ENCODE assay signal across 9 cellular contexts in genomic region chr9:75186767-75187380, GRCh38.
DNase-seq lines count a peak whose midpoint lies in the region; ATAC-seq and TF ChIP-seq lines count a peak whose summit lies in the region.
"Had no signal": no experiment of that assay in that cellular context is flagged by ENCODE, and none has a peak within 500 bp of the region (broad histone marks: within the 10 kb centered on the region; RNA-seq: fewer than 3 reads in every experiment).

No MANE protein-coding gene starts in this region.

- H3K27me3 Mint-ChIP-seq in endodermal cell (ENCODE audit: insufficient read depth): no peaks in the 10 kb centered on the region

- no peak overlapping the region for H3K4me3 Mint-ChIP-seq in endodermal cell

- H3K27ac Mint-ChIP-seq in endodermal cell: no peak overlapping the region

- TF ChIP-seq CTCF in endodermal cell (conservative IDR thresholded peaks at IDR 0.05) (peak; percentile 85), psoas muscle (IDR thresholded peaks at IDR 0.05) (peak; percentile 75)

- peak; percentile 2 for DNase-seq in DMS79 treated with DMSO at 0.1 percent for 48 hours (lab: John Stamatoyannopoulos, UW)
- DNase-seq in DMS79 (lab: John Stamatoyannopoulos, UW): no peak
- DNase-seq in NCI-H2227 (lab: John Stamatoyannopoulos, UW; ENCODE audit: unreplicated experiment): peak; percentile 15
- DNase-seq in endodermal cell: no peak
- no peak for DNase-seq in psoas muscle
- DNase-seq in NCI-H2107 (lab: John Stamatoyannopoulos, UW): no peak
- no peak for DNase-seq in NCI-H748 (lab: John Stamatoyannopoulos, UW; ENCODE audit: unreplicated experiment)

- H3K9me3 Mint-ChIP-seq in endodermal cell: no peaks in the 10 kb centered on the region

- no peaks in the 10 kb centered on the region for H3K36me3 ChIP-seq in endodermal cell (ENCODE audit: control insufficient read depth, insufficient read depth, low read length)
- no peaks in the 10 kb centered on the region for H3K36me3 ChIP-seq in psoas muscle (ENCODE audit: insufficient read depth in 1 of 2, low read depth in 1 of 2)
- H3K36me3 ChIP-seq: BLaER1 had no signal

- WGBS in endodermal cell (ENCODE audit: insufficient coverage in 1 of 2, insufficient read length in 1 of 2), 2 experiments: 31% methylated on average over 3 of the region's 4 CpGs; no CpG with 5 or more reads in 1 of the 2 experiments
- 34 to 36% (median 36%) methylated on average over 4 of the region's 4 CpGs for WGBS in psoas muscle, 3 donors

- intact Hi-C loops in psoas muscle (cut with DNase I): no loop called here

- H3K27me3 ChIP-seq in endodermal cell (ENCODE audit: control insufficient read depth, insufficient read depth, low read length, poor library complexity, severe bottlenecking): no peaks in the 10 kb centered on the region
- no peaks in the 10 kb centered on the region for H3K27me3 ChIP-seq in psoas muscle (ENCODE audit: insufficient read depth in 3 of 3, low read length in 2 of 3)
- H3K27me3 ChIP-seq: BLaER1 had no signal

- H3K9ac ChIP-seq in endodermal cell (ENCODE audit: extremely low read depth, low read length, poor library complexity, severe bottlenecking): no peak overlapping the region
- H3K9ac ChIP-seq: BLaER1 had no signal

- H3K9me3 ChIP-seq in endodermal cell (ENCODE audit: control insufficient read depth, low read length) (no peaks in the 10 kb centered on the region), psoas muscle (no peaks in the 10 kb centered on the region)
- H3K9me3 ChIP-seq: BLaER1 had no signal

- ATAC-seq in psoas muscle: no peak
- no peak for ATAC-seq in HG03571 (IDR thresholded peaks at IDR 0.05; ENCODE audit: unreplicated experiment)

- H3K4me1 Mint-ChIP-seq in endodermal cell: no peaks in the 10 kb centered on the region

- H3K27ac ChIP-seq in endodermal cell (ENCODE audit: low read depth, low read length) (no peak overlapping the region), psoas muscle (no peak overlapping the region)
- H3K27ac ChIP-seq: BLaER1 had no signal

- H3K4me3 ChIP-seq in endodermal cell (ENCODE audit: low read length): no peak overlapping the region
- H3K4me3 ChIP-seq in psoas muscle: no peak overlapping the region
- H3K4me3 ChIP-seq: BLaER1 had no signal

- no peaks in the 10 kb centered on the region for H3K36me3 Mint-ChIP-seq in endodermal cell (ENCODE audit: low read depth)

- H3K4me1 ChIP-seq in endodermal cell (ENCODE audit: control insufficient read depth, insufficient read depth, low read length) (no peaks in the 10 kb centered on the region), psoas muscle (no peaks in the 10 kb centered on the region)
- H3K4me1 ChIP-seq: BLaER1 had no signal

Comparison
In these comparisons a context has a peak if more than half of its experiments do, and no peak if none do; other contexts are left out.
1. DNase-seq: peak in DMS79 treated with DMSO at 0.1 percent for 48 hours (single experiment) and NCI-H2227 (single experiment); none in DMS79 (single experiment), endodermal cell (single experiment), psoas muscle (0 of 2), NCI-H2107 (single experiment) and NCI-H748 (single experiment).